9 cellular contexts compared by ENCODE assay signal in the genomic region with DNA sequence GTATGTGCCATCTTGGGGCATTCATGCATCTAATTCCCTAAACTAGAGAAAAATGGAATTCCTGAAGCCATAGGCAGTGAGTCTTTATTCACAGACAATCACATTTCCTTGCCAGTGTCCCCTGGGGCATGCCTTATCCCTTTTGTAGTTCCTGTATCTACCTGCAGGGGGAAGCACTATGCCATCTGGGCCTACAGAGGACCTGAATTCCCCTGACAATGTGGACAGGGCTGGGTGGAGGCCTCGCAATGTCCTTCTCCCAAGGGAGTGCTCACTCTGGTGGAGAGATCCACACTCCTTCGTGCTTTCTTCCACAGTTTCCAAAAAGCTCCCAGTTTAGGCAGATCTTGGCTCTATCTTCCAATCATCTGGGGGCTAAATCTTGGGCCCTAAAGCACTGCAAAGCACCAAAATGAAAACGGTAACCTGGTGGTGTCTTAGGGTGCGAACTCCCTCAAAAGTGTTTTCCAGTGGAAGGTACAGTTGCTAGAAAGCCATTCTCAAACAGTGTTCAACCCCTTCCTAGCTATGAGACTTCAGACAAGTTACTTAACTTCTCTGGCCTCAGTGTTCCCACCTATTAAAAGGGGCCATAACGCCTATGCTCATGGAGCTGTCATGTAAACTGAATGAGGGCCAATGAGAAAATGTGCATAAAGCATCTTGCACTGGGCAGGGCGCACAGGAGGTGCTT. TPM values are rescaled to one million over a fixed set of nuclear protein-coding genes. Genes with fewer than 3 reads are reported as not detected.
DNase-seq lines count a peak whose midpoint lies in the region; ATAC-seq and TF ChIP-seq lines count a peak whose summit lies in the region.
"Had no signal": no experiment of that assay in that cellular context is flagged by ENCODE, and none has a peak within 500 bp of the region (broad histone marks: within the 10 kb centered on the region; RNA-seq: fewer than 3 reads in every experiment).

No MANE protein-coding gene starts in this region.

- H3K4me1 Mint-ChIP-seq in activated B cell treated with CpG ODN at 0.5 μM for 24 hours, result peaks cover 39% of the 10 kb centered on the region

- no peaks in the 10 kb centered on the region for H3K9me3 Mint-ChIP-seq in activated B cell treated with CpG ODN at 0.5 μM for 24 hours

- H3K27ac Mint-ChIP-seq in activated B cell treated with CpG ODN at 0.5 μM for 24 hours, result no peak overlapping the region

- ATAC-seq in HG02885 (IDR thresholded peaks at IDR 0.05; ENCODE audit: poor library complexity, unreplicated experiment) (peak; percentile 79), activated B cell treated with CpG ODN at 0.5 μM for 24 hours (ENCODE audit: low read depth) (peak; percentile 85)

- TF ChIP-seq CTCF in activated B cell treated with CpG ODN at 0.5 μM for 24 hours (IDR thresholded peaks at IDR 0.05), result peak; percentile 41

- no peak overlapping the region for H3K4me3 Mint-ChIP-seq in activated B cell treated with CpG ODN at 0.5 μM for 24 hours

- no peaks in the 10 kb centered on the region for H3K27me3 Mint-ChIP-seq in activated B cell treated with CpG ODN at 0.5 μM for 24 hours

- CTCF ChIA-PET in activated B cell treated with CpG ODN at 0.5 μM for 24 hours (lab: Charles Lee), result interaction anchor here (0.7 to 4.6 kb wide), 12 partner anchors 12 to 193 kb away, joined by 3 to 71 read pairs (median 4); partner anchors contain the start of gene WHRN

- H3K36me3 Mint-ChIP-seq in activated B cell treated with CpG ODN at 0.5 μM for 24 hours (ENCODE audit: low read depth), result peaks cover 4% of the 10 kb centered on the region

- POLR2A ChIA-PET in activated B cell treated with CpG ODN at 0.5 μM for 24 hours (lab: Charles Lee), result interaction anchor here (1.2 kb wide), 1 partner anchor 105 kb away, joined by 3 read pairs; no protein-coding TSS in a partner anchor

- H3K27ac ChIP-seq in caudate nucleus (ENCODE audit: low read depth, low read length), result no peak overlapping the region
- H3K27ac ChIP-seq: BLaER1 treated with 17β-estradiol and CSF1 and Interleukin-3, amounts not matched to agents 10 nM and 100 nM had no signal

- intact Hi-C loops in activated B cell treated with CpG ODN at 0.5 μM for 24 hours (cut with micrococcal nuclease), result loop anchor here (1.0 to 5.0 kb wide), 7 partner anchors 20 to 166 kb away; no protein-coding TSS in a partner anchor

- DNase-seq in NCI-H2171 treated with DMSO at 0.1 percent for 48 hours (lab: John Stamatoyannopoulos, UW), result peak; percentile 35
- DNase-seq in NCI-H2171 (lab: John Stamatoyannopoulos, UW), result no peak
- DNase-seq in NCI-H2107 treated with DMSO at 0.1 percent for 48 hours (lab: John Stamatoyannopoulos, UW; ENCODE audit: unreplicated experiment), result peak; percentile 47
- DNase-seq in activated B cell treated with CpG ODN at 0.5 μM for 24 hours, result no peak
- DNase-seq in caudate nucleus (lab: John Stamatoyannopoulos, UW), result peak in 44 of 61 donors; percentile 14 to 73 (median 40)
- DNase-seq in left kidney (ENCODE audit: low read depth, low spot score), result peak; percentile 90
- DNase-seq in stimulated activated CD4-positive, alpha-beta T cell treated with anti-CD3 and anti-CD28 coated beads, TNF-alpha, amount 100 ng/mL, for 24 hours (ENCODE audit: low read depth in 3 of 3), result peak; percentile 29 to 61 (median 41)

RNA-seq across cellular contexts. Expression of gene WHRN, which starts 17.5 kb away (rescaled TPM):
- total RNA-seq in activated B cell treated with CpG ODN at 0.5 μM for 24 hours, result 12.4 and 14.5 TPM in 2 replicates

Comparison
In these comparisons a context has a peak if more than half of its experiments do, and no peak if none do; other contexts are left out.
1. DNase-seq: peak in NCI-H2171 treated with DMSO at 0.1 percent for 48 hours (single experiment), NCI-H2107 treated with DMSO at 0.1 percent for 48 hours (single experiment), caudate nucleus (44 of 61), left kidney (single experiment) and stimulated activated CD4-positive, alpha-beta T cell treated with anti-CD3 and anti-CD28 coated beads, TNF-alpha, amount 100 ng/mL, for 24 hours (3 of 3); none in NCI-H2171 (single experiment) and activated B cell treated with CpG ODN at 0.5 μM for 24 hours (single experiment).